ENCODE assay signal across 25 cellular contexts in the genomic region with DNA sequence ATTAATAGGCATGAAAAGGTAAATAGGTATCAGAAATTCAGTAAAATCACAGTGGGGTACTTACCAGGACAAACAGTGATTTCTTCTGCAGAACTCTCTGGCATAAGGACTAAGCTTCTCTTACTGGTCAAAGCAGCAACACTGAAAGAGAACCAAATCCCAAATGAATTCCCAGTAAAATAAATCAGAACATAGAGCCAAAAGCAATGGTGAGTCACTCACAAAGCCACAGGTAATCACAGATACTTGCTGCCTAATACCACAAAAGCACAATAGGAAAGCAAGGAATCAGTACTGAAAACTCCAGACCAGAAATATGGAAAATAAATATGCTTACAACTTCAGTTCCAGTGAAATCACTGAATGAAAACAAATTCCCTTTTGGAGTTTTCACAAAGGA. TPM values are rescaled to one million over a fixed set of nuclear protein-coding genes. Genes with fewer than 3 reads are reported as not detected.
A peak's percentile ranks its signal among the peaks of the same experiment; 100 is the strongest.
DNase-seq lines count a peak whose midpoint lies in the region; ATAC-seq, FAIRE-seq and TF ChIP-seq lines count a peak whose summit lies in the region.
"Had no signal": no experiment of that assay in that cellular context is flagged by ENCODE, and none has a peak within 500 bp of the region (broad histone marks: within the 10 kb centered on the region; RNA-seq: fewer than 3 reads in every experiment).

No MANE protein-coding gene starts in this region.

- H3K79me2 ChIP-seq in keratinocyte (ENCODE audit: control insufficient read depth, insufficient read depth, low read length) = peaks cover 11% of the 10 kb centered on the region

- in situ Hi-C loops in brain microvascular endothelial cell (cut with HindIII; ENCODE audit: low pct_ligation_motif_present, low sequenced_read_pairs) = no loop called here

- no peak for TF ChIP-seq CTCF in brain microvascular endothelial cell (IDR thresholded peaks at IDR 0.05; ENCODE audit: low read depth, low read length, missing control alignments)
- TF ChIP-seq CTCF in keratinocyte (optimal IDR thresholded peaks at IDR 0.05 in 1 of 3, IDR thresholded peaks at IDR 0.05 in 1 of 3, conservative IDR thresholded peaks at IDR 0.05 in 1 of 3; ENCODE audit: extremely low read depth in 1 of 3, insufficient read depth in 2 of 3, low read length in 3 of 3) = no peak
- TF ChIP-seq CTCF in body of pancreas (IDR thresholded peaks at IDR 0.05) = no peak

- H3K9me1 ChIP-seq in keratinocyte (ENCODE audit: control insufficient read depth, extremely low read depth, insufficient read depth, low read length) = peaks cover 5% of the 10 kb centered on the region

- H3K36me3 ChIP-seq in brain microvascular endothelial cell (replicated peaks) (peaks cover 23% of the 10 kb centered on the region), keratinocyte (ENCODE audit: control insufficient read depth in 2 of 2, extremely low read depth in 1 of 2, insufficient read depth in 2 of 2, low read length in 2 of 2) (peaks cover 3 to 25% of the 10 kb centered on the region in 2 experiments), body of pancreas (replicated peaks in 1 of 2; ENCODE audit: insufficient read depth in 1 of 2, low read depth in 2 of 2) (peaks cover 1 to 5% of the 10 kb centered on the region in 2 donors)
- H3K36me3 ChIP-seq: uterus had no signal

- H3K9ac ChIP-seq in keratinocyte (ENCODE audit: control insufficient read depth, extremely low read depth, insufficient read depth, low read length) = no peak overlapping the region

- peak; percentile 5 for DNase-seq in Daoy (ENCODE audit: low read depth)
- peak; percentile 59 for DNase-seq in LHCN-M2 (ENCODE audit: low read depth)
- peak; percentile 2 for DNase-seq in brain microvascular endothelial cell
- DNase-seq in keratinocyte (ENCODE audit: low read depth, low spot score) = no peak
- no peak for DNase-seq in body of pancreas
- no peak for DNase-seq in stimulated activated CD4-positive, alpha-beta T cell treated with anti-CD3 and anti-CD28 coated beads, Interleukin-4, amount 100 ng/mL, for 1 hour
- no peak for DNase-seq in left colon
- DNase-seq: activated CD4-positive, alpha-beta T cell treated with anti-CD3 and anti-CD28 coated beads for 48 hours; activated effector memory CD4-positive, alpha-beta T cell treated with Interleukin-2 at 50 U/mL for 16 hours; adrenal gland; CD4-positive, CD25-positive, alpha-beta regulatory T cell; DMS153; KBM-7; left cardiac atrium; NCI-H2081; NCI-H510A treated with DMSO at 0.1 percent for 48 hours; nephron progenitor cell; stimulated activated CD4-positive, alpha-beta T cell treated with anti-CD3 and anti-CD28 coated beads, Interleukin-4, amount 100 ng/mL, for 4 hours; substantia nigra; uterus had no signal

- H3K27me3 ChIP-seq in brain microvascular endothelial cell (replicated peaks) (no peaks in the 10 kb centered on the region), keratinocyte (ENCODE audit: control insufficient read depth, extremely low read depth, insufficient read depth, low read length) (no peaks in the 10 kb centered on the region), body of pancreas (no peaks in the 10 kb centered on the region)
- H3K27me3 ChIP-seq: adrenal gland, uterus had no signal

- ATAC-seq in body of pancreas (no peak), HG03439 (IDR thresholded peaks at IDR 0.05; ENCODE audit: unreplicated experiment) (no peak), left colon (no peak)
- ATAC-seq: left cardiac atrium had no signal

- no peak for TF ChIP-seq POLR2A in body of pancreas (IDR thresholded peaks at IDR 0.05)

- H3K4me2 ChIP-seq in keratinocyte (ENCODE audit: control insufficient read depth, extremely low read depth, insufficient read depth, low read depth, low read length) = no peak overlapping the region

- H3K9me3 ChIP-seq in keratinocyte (ENCODE audit: control insufficient read depth, low read depth, low read length) (no peaks in the 10 kb centered on the region), body of pancreas (no peaks in the 10 kb centered on the region)
- H3K9me3 ChIP-seq: adrenal gland, uterus had no signal

- intact Hi-C loops in body of pancreas (cut with DNase I) = no loop called here
- intact Hi-C loops in left colon (cut with DNase I, micrococcal nuclease) = loop anchor here in 1 of 2 donors (10.0 kb wide), 1 partner anchor 291 kb away; no protein-coding TSS in a partner anchor

- H2AFZ ChIP-seq in keratinocyte (ENCODE audit: control insufficient read depth, low read length) = no peak overlapping the region

- H3K27ac ChIP-seq in brain microvascular endothelial cell (no peak overlapping the region), keratinocyte (ENCODE audit: control insufficient read depth, insufficient read depth, low read length) (peak overlapping the region; percentile 22), body of pancreas (no peak overlapping the region)
- H3K27ac ChIP-seq: skin epidermis, uterus had no signal

- peak; percentile 20 for FAIRE-seq in keratinocyte (lab: Jason Lieb, UNC)
- FAIRE-seq: TTC549 had no signal

- dilution Hi-C loops in keratinocyte (cut with MboI; ENCODE audit: extremely low pct_ligation_motif_present, low sequenced_read_pairs) = no loop called here

- peaks cover 13% of the 10 kb centered on the region for H3K4me1 ChIP-seq in keratinocyte (ENCODE audit: control insufficient read depth, extremely low read depth, insufficient read depth, low read length)
- H3K4me1 ChIP-seq in body of pancreas = no peaks in the 10 kb centered on the region
- H3K4me1 ChIP-seq: uterus had no signal

- H3K4me3 ChIP-seq in brain microvascular endothelial cell (ENCODE audit: low read depth, low read length) = no peak overlapping the region
- no peak overlapping the region for H3K4me3 ChIP-seq in keratinocyte (ENCODE audit: control insufficient read depth in 2 of 3, extremely low read depth in 1 of 3, insufficient read depth in 2 of 3, low read depth in 1 of 3, low read length in 3 of 3)
- no peak overlapping the region for H3K4me3 ChIP-seq in body of pancreas
- H3K4me3 ChIP-seq: adrenal gland, skin epidermis, uterus had no signal

- peaks cover 15% of the 10 kb centered on the region for H4K20me1 ChIP-seq in keratinocyte (ENCODE audit: control insufficient read depth, extremely low read depth, insufficient read depth, low read length)

RNA-seq across cellular contexts. Expression of gene UIMC1, which starts 50.7 kb away (rescaled TPM):
- total RNA-seq in Daoy (2014; rRNA removed; shearing (Covaris generic)) = 34.5 and 39.7 TPM in 2 replicates
- total RNA-seq in LHCN-M2 (2014; rRNA removed) = 22.2 and 24.6 TPM in 2 replicates
- 13.8 TPM for polyA plus RNA-seq in LHCN-M2 (2012)
- 15.7 to 29.0 TPM (median 22.5 TPM) in 3 replicates for polyA plus RNA-seq in keratinocyte
- polyA plus RNA-seq in keratinocyte (2011; ENCODE audit: low read depth) = 64.1 TPM
- 17.1 and 27.9 TPM in 2 replicates for polyA plus RNA-seq in keratinocyte (2011; cell fraction: cytosol; rRNA removed)
- polyA plus RNA-seq in keratinocyte (2011; cell fraction: nucleus; rRNA removed) = 33.0 and 37.0 TPM in 2 replicates
- 20.1 and 24.1 TPM in 2 replicates for polyA plus RNA-seq in keratinocyte (2012; ENCODE audit: low replicate concordance)
- 3.5 to 28.8 TPM (median 23.1 TPM) in 3 replicates for polyA minus RNA-seq in keratinocyte
- polyA minus RNA-seq in keratinocyte (2011; cell fraction: cytosol; rRNA and poly(A)+ RNA removed) = 10.4 TPM
- polyA minus RNA-seq in keratinocyte (2011; cell fraction: nucleus; rRNA and poly(A)+ RNA removed) = 12.0 and 30.9 TPM in 2 replicates
- total RNA-seq in body of pancreas = 10 to 100 TPM; 19.1 to 27.2 TPM
- total RNA-seq in left colon = 10 to 100 TPM; 33.1 to 33.3 TPM

RNA-seq across cellular contexts. Expression of gene HK3, which starts 56.7 kb away (rescaled TPM):
- total RNA-seq in Daoy (2014; rRNA removed; shearing (Covaris generic)) = not detected in 2 replicates
- not detected in 2 replicates for total RNA-seq in LHCN-M2 (2014; rRNA removed)
- polyA plus RNA-seq in LHCN-M2 (2012) = not detected
- not detected in 3 replicates for polyA plus RNA-seq in keratinocyte
- polyA plus RNA-seq in keratinocyte (2011; ENCODE audit: low read depth) = not detected
- polyA plus RNA-seq in keratinocyte (2011; cell fraction: cytosol; rRNA removed) = not detected in 2 replicates
- not detected in 2 replicates for polyA plus RNA-seq in keratinocyte (2011; cell fraction: nucleus; rRNA removed)
- polyA plus RNA-seq in keratinocyte (2012; ENCODE audit: low replicate concordance) = not detected in 2 replicates
- not detected in 3 replicates for polyA minus RNA-seq in keratinocyte
- polyA minus RNA-seq in keratinocyte (2011; cell fraction: cytosol; rRNA and poly(A)+ RNA removed) = not detected
- not detected in 2 replicates for polyA minus RNA-seq in keratinocyte (2011; cell fraction: nucleus; rRNA and poly(A)+ RNA removed)
- 1 to 10 TPM; 1.8 to 3.6 TPM for total RNA-seq in body of pancreas
- 1 to 10 TPM; 1.3 to 4.4 TPM for total RNA-seq in left colon
- total RNA-seq: chondrocyte, fibroblast of villous mesenchyme had no signal

Comparison
In these comparisons a context has a peak if more than half of its experiments do, and no peak if none do; other contexts are left out.
1. DNase-seq: peak in Daoy (single experiment), LHCN-M2 (single experiment) and brain microvascular endothelial cell (single experiment); none in keratinocyte (single experiment), body of pancreas (0 of 4), stimulated activated CD4-positive, alpha-beta T cell treated with anti-CD3 and anti-CD28 coated beads, Interleukin-4, amount 100 ng/mL, for 1 hour (single experiment) and left colon (0 of 2).